ENCODE assay signal across 40 cellular contexts in the genomic region with DNA sequence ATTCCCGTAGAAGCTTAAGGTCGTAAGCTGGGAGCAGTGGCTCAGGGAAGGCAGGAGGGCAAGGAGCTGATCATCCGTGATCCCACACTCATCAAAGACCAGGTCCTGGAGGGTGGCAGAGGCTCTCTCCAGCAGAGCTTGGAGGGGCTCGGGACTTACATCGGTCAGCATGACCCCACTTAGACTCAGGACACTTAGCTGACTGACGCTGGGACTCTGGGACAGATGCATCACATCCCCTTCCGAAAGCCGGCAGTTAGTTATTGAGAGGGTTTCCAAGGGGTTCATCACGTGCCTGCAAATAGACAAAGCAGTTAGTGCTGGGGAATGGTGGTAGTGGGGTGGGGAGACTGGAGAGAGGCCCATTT. TPM values are rescaled to one million over a fixed set of nuclear protein-coding genes. Genes with fewer than 3 reads are reported as not detected.
"Had no signal": no experiment of that assay in that cellular context is flagged by ENCODE, and none has a peak within 500 bp of the region (broad histone marks: within the 10 kb centered on the region; RNA-seq: fewer than 3 reads in every experiment).

No MANE protein-coding gene starts in this region.

- DNase-seq: activated CD4-positive, alpha-beta memory T cell treated with anti-CD3 and anti-CD28 coated beads for 36 hours; activated CD4-positive, alpha-beta T cell treated with anti-CD3 and anti-CD28 coated beads for 36 hours; activated CD4-positive, alpha-beta T cell treated with anti-CD3 and anti-CD28 coated beads, Interleukin-2, amount 10 ng/mL, durations not matched to agents 24 days and 14 days; activated CD4-positive, CD25-positive, alpha-beta regulatory T cell; activated CD4-positive, CD25-positive, alpha-beta regulatory T cell treated with anti-CD3 and anti-CD28 coated beads, Interleukin-2, amount 50 U/mL, for 72 hours; activated CD8-positive, alpha-beta memory T cell treated with anti-CD3 and anti-CD28 coated beads, Interleukin-2, amount 10 ng/mL, durations not matched to agents 7 days and 5 days; activated CD8-positive, alpha-beta memory T cell treated with anti-CD3 and anti-CD28 coated beads, Interleukin-2, amount 50 U/mL, for 4 hours; activated CD8-positive, alpha-beta T cell treated with anti-CD3 and anti-CD28 coated beads, Interleukin-2, amount 10 ng/mL, durations not matched to agents 7 days and 5 days; activated effector memory CD4-positive, alpha-beta T cell treated with anti-CD3 and anti-CD28 coated beads, Interleukin-2, amount 50 U/mL, for 16 hours; activated naive CD4-positive, alpha-beta T cell treated with anti-CD3 and anti-CD28 coated beads for 36 hours; activated naive CD8-positive, alpha-beta T cell treated with anti-CD3 and anti-CD28 coated beads for 36 hours; activated naive CD8-positive, alpha-beta T cell treated with anti-CD3 and anti-CD28 coated beads, Interleukin-2, amount 50 U/mL, for 24 hours; activated T-cell treated with anti-CD3 and anti-CD28 coated beads, Interleukin-2, amount 50 U/mL, for 1 hour; activated T-cell treated with anti-CD3 and anti-CD28 coated beads, Interleukin-2, amount 50 U/mL, for 48 hours; adrenal gland; amygdala; aorta; body of pancreas; central memory CD4-positive, alpha-beta T cell; cerebellar nuclear complex; colonic mucosa; effector CD8-positive, alpha-beta T cell; esophagus squamous epithelium; foreskin melanocyte; heart right ventricle had no signal

- H3K4me3 Mint-ChIP-seq: activated CD4-positive, alpha-beta memory T cell treated with anti-CD3 and anti-CD28 coated beads for 36 hours; activated CD4-positive, alpha-beta T cell treated with anti-CD3 and anti-CD28 coated beads for 36 hours; activated CD4-positive, alpha-beta T cell treated with anti-CD3 and anti-CD28 coated beads, Interleukin-2, amount 10 ng/mL, durations not matched to agents 24 days and 14 days; activated CD8-positive, alpha-beta memory T cell treated with anti-CD3 and anti-CD28 coated beads, Interleukin-2, amount 10 ng/mL, durations not matched to agents 7 days and 5 days; activated CD8-positive, alpha-beta T cell treated with anti-CD3 and anti-CD28 coated beads, Interleukin-2, amount 10 ng/mL, durations not matched to agents 7 days and 5 days; activated naive CD4-positive, alpha-beta T cell treated with anti-CD3 and anti-CD28 coated beads for 36 hours; activated naive CD4-positive, alpha-beta T cell treated with anti-CD3 and anti-CD28 coated beads, Interleukin-2, amount 50 U/mL, for 24 hours; activated naive CD8-positive, alpha-beta T cell treated with anti-CD3 and anti-CD28 coated beads for 36 hours; activated naive CD8-positive, alpha-beta T cell treated with anti-CD3 and anti-CD28 coated beads, Interleukin-2, amount 50 U/mL, for 24 hours; activated T-helper 1 cell treated with anti-CD3 and anti-CD28 coated beads, Interleukin-12 subunit alpha, Interleukin-12 subunit beta, Interleukin-2, Interleukin-4 antibody, amounts not matched to agents 30 ng/mL and 10 ng/mL and 1 ng/mL, durations not matched to agents 14 hours and 24 hours and 36 hours had no signal

- H3K79me2 ChIP-seq: hepatocyte had no signal

- H3K9me3 Mint-ChIP-seq: activated CD4-positive, alpha-beta memory T cell treated with anti-CD3 and anti-CD28 coated beads for 36 hours; activated CD4-positive, alpha-beta T cell treated with anti-CD3 and anti-CD28 coated beads, Interleukin-2, amount 10 ng/mL, durations not matched to agents 24 days and 14 days; activated naive CD4-positive, alpha-beta T cell treated with anti-CD3 and anti-CD28 coated beads for 36 hours; activated naive CD4-positive, alpha-beta T cell treated with anti-CD3 and anti-CD28 coated beads, Interleukin-2, amount 50 U/mL, for 24 hours; activated naive CD8-positive, alpha-beta T cell treated with anti-CD3 and anti-CD28 coated beads for 36 hours; activated naive CD8-positive, alpha-beta T cell treated with anti-CD3 and anti-CD28 coated beads, Interleukin-2, amount 50 U/mL, for 24 hours; activated T-helper 1 cell treated with anti-CD3 and anti-CD28 coated beads, Interleukin-12 subunit alpha, Interleukin-12 subunit beta, Interleukin-2, Interleukin-4 antibody, amounts not matched to agents 30 ng/mL and 10 ng/mL and 1 ng/mL, durations not matched to agents 14 hours and 24 hours and 36 hours; activated T-helper 2 cell treated with anti-CD3 and anti-CD28 coated beads, Interferon-gamma antibody, Interleukin-2, Interleukin-4, amounts not matched to agents 10 μg/mL and 5 μg/mL and 100 μg/mL, durations not matched to agents 14 hours and 24 hours and 36 hours had no signal

- H3K27me3 ChIP-seq: adrenal gland, body of pancreas, cardiac muscle cell, colonic mucosa had no signal

- ATAC-seq: activated CD4-positive, alpha-beta T cell treated with anti-CD3 and anti-CD28 coated beads for 36 hours; activated CD8-positive, alpha-beta memory T cell treated with anti-CD3 and anti-CD28 coated beads, Interleukin-2, amount 10 ng/mL, durations not matched to agents 7 days and 5 days; activated CD8-positive, alpha-beta T cell treated with anti-CD3 and anti-CD28 coated beads, Interleukin-2, amount 10 ng/mL, durations not matched to agents 7 days and 5 days; activated naive CD8-positive, alpha-beta T cell treated with anti-CD3 and anti-CD28 coated beads, Interleukin-2, amount 50 U/mL, for 24 hours; body of pancreas; gastroesophageal sphincter; heart right ventricle had no signal

- H3K27ac Mint-ChIP-seq: activated CD4-positive, alpha-beta memory T cell treated with anti-CD3 and anti-CD28 coated beads for 36 hours; activated CD4-positive, alpha-beta T cell treated with anti-CD3 and anti-CD28 coated beads for 36 hours; activated CD4-positive, alpha-beta T cell treated with anti-CD3 and anti-CD28 coated beads, Interleukin-2, amount 10 ng/mL, durations not matched to agents 24 days and 14 days; activated CD8-positive, alpha-beta memory T cell treated with anti-CD3 and anti-CD28 coated beads, Interleukin-2, amount 10 ng/mL, durations not matched to agents 7 days and 5 days; activated CD8-positive, alpha-beta T cell treated with anti-CD3 and anti-CD28 coated beads, Interleukin-2, amount 10 ng/mL, durations not matched to agents 7 days and 5 days; activated naive CD4-positive, alpha-beta T cell treated with anti-CD3 and anti-CD28 coated beads for 36 hours; activated naive CD4-positive, alpha-beta T cell treated with anti-CD3 and anti-CD28 coated beads, Interleukin-2, amount 50 U/mL, for 24 hours; activated naive CD8-positive, alpha-beta T cell treated with anti-CD3 and anti-CD28 coated beads for 36 hours; activated naive CD8-positive, alpha-beta T cell treated with anti-CD3 and anti-CD28 coated beads, Interleukin-2, amount 50 U/mL, for 24 hours; activated T-helper 1 cell treated with anti-CD3 and anti-CD28 coated beads, Interleukin-12 subunit alpha, Interleukin-12 subunit beta, Interleukin-2, Interleukin-4 antibody, amounts not matched to agents 30 ng/mL and 10 ng/mL and 1 ng/mL, durations not matched to agents 14 hours and 24 hours and 36 hours; activated T-helper 2 cell treated with anti-CD3 and anti-CD28 coated beads, Interferon-gamma antibody, Interleukin-2, Interleukin-4, amounts not matched to agents 10 μg/mL and 5 μg/mL and 100 μg/mL, durations not matched to agents 14 hours and 24 hours and 36 hours had no signal

- H2AFZ ChIP-seq: hepatocyte had no signal

- H3K27me3 Mint-ChIP-seq: activated CD4-positive, alpha-beta T cell treated with anti-CD3 and anti-CD28 coated beads for 36 hours; activated naive CD4-positive, alpha-beta T cell treated with anti-CD3 and anti-CD28 coated beads, Interleukin-2, amount 50 U/mL, for 24 hours; activated naive CD8-positive, alpha-beta T cell treated with anti-CD3 and anti-CD28 coated beads for 36 hours; activated naive CD8-positive, alpha-beta T cell treated with anti-CD3 and anti-CD28 coated beads, Interleukin-2, amount 50 U/mL, for 24 hours had no signal

- H3K4me1 Mint-ChIP-seq: activated CD4-positive, alpha-beta T cell treated with anti-CD3 and anti-CD28 coated beads for 36 hours; activated CD8-positive, alpha-beta memory T cell treated with anti-CD3 and anti-CD28 coated beads, Interleukin-2, amount 10 ng/mL, durations not matched to agents 7 days and 5 days; activated naive CD4-positive, alpha-beta T cell treated with anti-CD3 and anti-CD28 coated beads, Interleukin-2, amount 50 U/mL, for 24 hours; activated naive CD8-positive, alpha-beta T cell treated with anti-CD3 and anti-CD28 coated beads, Interleukin-2, amount 50 U/mL, for 24 hours had no signal

- H3K36me3 ChIP-seq: adrenal gland, cardiac muscle cell, colonic mucosa, esophagus squamous epithelium, gastroesophageal sphincter, heart right ventricle had no signal

- H3K9me3 ChIP-seq: adrenal gland, body of pancreas, colonic mucosa, esophagus squamous epithelium, gastroesophageal sphincter, heart right ventricle had no signal

- H3K4me3 ChIP-seq: adrenal gland, body of pancreas, cardiac muscle cell, colonic mucosa, esophagus squamous epithelium, gastroesophageal sphincter, heart right ventricle, hepatocyte had no signal

- H3K4me1 ChIP-seq: adrenal gland, body of pancreas, colonic mucosa, esophagus squamous epithelium, gastroesophageal sphincter had no signal

- H3K27ac ChIP-seq: adrenal gland, body of pancreas, cardiac muscle cell, colonic mucosa, epithelial cell of prostate, esophagus squamous epithelium, gastroesophageal sphincter, heart right ventricle, hepatocyte had no signal

- H3K4me2 ChIP-seq: hepatocyte had no signal

- FAIRE-seq: endometrium, endothelial cell of umbilical vein had no signal

RNA-seq across cellular contexts. Expression of gene PRAME, which starts 10.7 kb away (rescaled TPM):
- total RNA-seq: activated CD4-positive, alpha-beta memory T cell treated with anti-CD3 and anti-CD28 coated beads for 36 hours; activated CD4-positive, alpha-beta T cell treated with anti-CD3 and anti-CD28 coated beads, Interleukin-2, amount 10 ng/mL, durations not matched to agents 24 days and 14 days; activated CD8-positive, alpha-beta memory T cell treated with anti-CD3 and anti-CD28 coated beads for 36 hours; activated CD8-positive, alpha-beta memory T cell treated with anti-CD3 and anti-CD28 coated beads, Interleukin-2, amount 10 ng/mL, durations not matched to agents 7 days and 5 days; activated CD8-positive, alpha-beta T cell treated with anti-CD3 and anti-CD28 coated beads, Interleukin-2, amount 10 ng/mL, durations not matched to agents 7 days and 5 days; activated naive CD4-positive, alpha-beta T cell treated with anti-CD3 and anti-CD28 coated beads for 36 hours; activated naive CD8-positive, alpha-beta T cell treated with anti-CD3 and anti-CD28 coated beads for 36 hours; activated T-helper 1 cell treated with anti-CD3 and anti-CD28 coated beads, Interleukin-12 subunit alpha, Interleukin-12 subunit beta, Interleukin-2, Interleukin-4 antibody, amounts not matched to agents 30 ng/mL and 10 ng/mL and 1 ng/mL, durations not matched to agents 14 hours and 24 hours and 36 hours; activated T-helper 2 cell treated with anti-CD3 and anti-CD28 coated beads, Interferon-gamma antibody, Interleukin-2, Interleukin-4, amounts not matched to agents 10 μg/mL and 5 μg/mL and 100 μg/mL, durations not matched to agents 14 hours and 24 hours and 36 hours; aorta; body of pancreas; cardiac muscle cell; dermis microvascular lymphatic vessel endothelial cell; endothelial cell of umbilical vein; esophagus squamous epithelium; fibroblast of lung; gastroesophageal sphincter; glomerular endothelial cell; hepatocyte had no signal
- polyA plus RNA-seq: aorta, cardiac muscle cell, hepatocyte had no signal

RNA-seq across cellular contexts. Expression of gene ZNF280A, which starts 28.3 kb away (rescaled TPM):
- total RNA-seq: activated CD4-positive, alpha-beta memory T cell treated with anti-CD3 and anti-CD28 coated beads for 36 hours; activated CD4-positive, alpha-beta T cell treated with anti-CD3 and anti-CD28 coated beads for 36 hours; activated CD4-positive, alpha-beta T cell treated with anti-CD3 and anti-CD28 coated beads, Interleukin-2, amount 10 ng/mL, durations not matched to agents 24 days and 14 days; activated CD8-positive, alpha-beta memory T cell treated with anti-CD3 and anti-CD28 coated beads for 36 hours; activated CD8-positive, alpha-beta memory T cell treated with anti-CD3 and anti-CD28 coated beads, Interleukin-2, amount 10 ng/mL, durations not matched to agents 7 days and 5 days; activated CD8-positive, alpha-beta T cell treated with anti-CD3 and anti-CD28 coated beads, Interleukin-2, amount 10 ng/mL, durations not matched to agents 7 days and 5 days; activated naive CD4-positive, alpha-beta T cell treated with anti-CD3 and anti-CD28 coated beads for 36 hours; activated naive CD8-positive, alpha-beta T cell treated with anti-CD3 and anti-CD28 coated beads for 36 hours; activated T-helper 1 cell treated with anti-CD3 and anti-CD28 coated beads, Interleukin-12 subunit alpha, Interleukin-12 subunit beta, Interleukin-2, Interleukin-4 antibody, amounts not matched to agents 30 ng/mL and 10 ng/mL and 1 ng/mL, durations not matched to agents 14 hours and 24 hours and 36 hours; activated T-helper 2 cell treated with anti-CD3 and anti-CD28 coated beads, Interferon-gamma antibody, Interleukin-2, Interleukin-4, amounts not matched to agents 10 μg/mL and 5 μg/mL and 100 μg/mL, durations not matched to agents 14 hours and 24 hours and 36 hours; aorta; body of pancreas; cardiac muscle cell; colonic mucosa; esophagus squamous epithelium; fibroblast of lung; fibroblast of villous mesenchyme; gastroesophageal sphincter; heart right ventricle had no signal
- polyA plus RNA-seq: aorta, cardiac muscle cell, endothelial cell of umbilical vein, esophagus, fibroblast of lung, heart right ventricle had no signal

RNA-seq across cellular contexts. Expression of gene ZNF280B, which starts 39.8 kb away (rescaled TPM):
- polyA plus RNA-seq: aorta had no signal
